In genomic region chr6:33841868-33842267, GRCh38 we compare ENCODE assay signal across 27 cellular contexts. TPM values are rescaled to one million over a fixed set of nuclear protein-coding genes. Genes with fewer than 3 reads are reported as not detected.
"Had no signal": no experiment of that assay in that cellular context is flagged by ENCODE, and none has a peak within 500 bp of the region (broad histone marks: within the 10 kb centered on the region; RNA-seq: fewer than 3 reads in every experiment).

No MANE protein-coding gene starts in this region.

- ATAC-seq: esophagus mucosa; heart left ventricle; left colon; left ventricle myocardium superior; naive thymus-derived CD4-positive, alpha-beta T cell had no signal

- H3K4me3 Mint-ChIP-seq: naive thymus-derived CD4-positive, alpha-beta T cell; neural crest cell had no signal

- H3K36me3 ChIP-seq: heart left ventricle, ovary, right atrium auricular region, suprapubic skin, thyroid gland, upper lobe of left lung, uterus had no signal

- DNase-seq: cortex of kidney; effector memory CD4-positive, alpha-beta T cell; heart left ventricle; hippocampal formation; left colon; left ventricle myocardium superior; mesendoderm; naive thymus-derived CD4-positive, alpha-beta T cell; nucleus accumbens; ovary; small intestine; stimulated activated CD4-positive, alpha-beta T cell treated with anti-CD3 and anti-CD28 coated beads, Interleukin-12 subunit alpha, Interleukin-12 subunit beta, amount 100 ng/mL, for 4 hours; stimulated activated naive CD4-positive, alpha-beta T cell treated with Interleukin-2 at 50 U/mL for 16 hours; thyroid gland; upper lobe of left lung; uterus had no signal

- H3K9me3 ChIP-seq: ovary, suprapubic skin, thyroid gland, upper lobe of left lung, uterus had no signal

- H3K4me3 ChIP-seq: heart left ventricle, lung, ovary, right atrium auricular region, suprapubic skin, thyroid gland, upper lobe of left lung, uterus had no signal

- H3K27ac ChIP-seq: heart left ventricle, ovary, right atrium auricular region, suprapubic skin, thyroid gland, upper lobe of left lung, uterus had no signal

- H3K27me3 ChIP-seq: ovary, right atrium auricular region, suprapubic skin, thyroid gland, upper lobe of left lung, uterus had no signal

- H3K36me3 Mint-ChIP-seq: naive thymus-derived CD4-positive, alpha-beta T cell had no signal

RNA-seq across cellular contexts. Expression of gene MLN, which starts 38.1 kb away (rescaled TPM):
- total RNA-seq: esophagus mucosa; fibroblast of lung; frontal cortex; glomerular endothelial cell; heart left ventricle; kidney epithelial cell; left colon; left ventricle myocardium superior; lung; mononuclear cell; naive thymus-derived CD4-positive, alpha-beta T cell; neural crest cell; ovary; posterior vena cava; right atrium auricular region; suprapubic skin; thyroid gland; upper lobe of left lung; uterus had no signal
- polyA plus RNA-seq: fibroblast of lung; heart left ventricle; lung; naive thymus-derived CD4-positive, alpha-beta T cell; ovary had no signal
